21 cellular contexts compared by ENCODE assay signal in the genomic region with DNA sequence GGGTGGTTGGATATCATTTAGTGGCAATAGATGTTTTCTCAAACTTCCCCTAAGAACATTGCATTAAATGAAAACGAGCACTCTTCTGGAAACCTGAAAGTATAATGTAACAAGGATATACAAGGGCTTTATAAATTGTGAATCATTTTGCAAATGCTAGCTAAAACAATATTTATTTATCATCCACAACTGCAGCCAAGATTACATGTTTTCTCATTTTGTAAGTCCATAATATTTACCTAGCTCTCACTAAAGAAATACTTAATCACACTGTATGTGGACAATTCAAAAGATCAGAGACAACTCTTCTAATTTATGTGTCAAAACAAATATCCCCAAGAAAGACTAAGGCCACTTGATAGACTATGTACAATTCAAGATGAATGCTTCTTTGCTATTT.
"Had no signal": no experiment of that assay in that cellular context is flagged by ENCODE, and none has a peak within 500 bp of the region (broad histone marks: within the 10 kb centered on the region; RNA-seq: fewer than 3 reads in every experiment).

No MANE protein-coding gene starts in this region.

- H3K27ac Mint-ChIP-seq: activated CD4-positive, alpha-beta T cell treated with anti-CD3 and anti-CD28 coated beads, Interleukin-2, amount 10 ng/mL, durations not matched to agents 24 days and 14 days; activated CD8-positive, alpha-beta T cell treated with anti-CD3 and anti-CD28 coated beads for 36 hours; activated naive CD4-positive, alpha-beta T cell treated with anti-CD3 and anti-CD28 coated beads, Interleukin-2, amount 50 U/mL, for 24 hours; activated naive CD8-positive, alpha-beta T cell treated with anti-CD3 and anti-CD28 coated beads, Interleukin-2, amount 10 ng/mL, durations not matched to agents 7 days and 5 days; activated T-cell treated with anti-CD3 and anti-CD28 coated beads, Interleukin-2, amount 50 U/mL, for 72 hours; activated T-helper 17 cell treated with anti-CD3 and anti-CD28 coated beads, Interleukin-2, amount 50 U/mL, for 72 hours had no signal

- H3K4me1 Mint-ChIP-seq: activated naive CD4-positive, alpha-beta T cell treated with anti-CD3 and anti-CD28 coated beads, Interleukin-2, amount 50 U/mL, for 24 hours; activated naive CD8-positive, alpha-beta T cell treated with anti-CD3 and anti-CD28 coated beads, Interleukin-2, amount 10 ng/mL, durations not matched to agents 7 days and 5 days; activated T-helper 17 cell treated with anti-CD3 and anti-CD28 coated beads, Interleukin-2, amount 50 U/mL, for 72 hours had no signal

- ATAC-seq: activated CD8-positive, alpha-beta T cell treated with anti-CD3 and anti-CD28 coated beads for 36 hours; activated T-cell treated with anti-CD3 and anti-CD28 coated beads, Interleukin-2, amount 50 U/mL, for 72 hours; activated T-helper 17 cell treated with anti-CD3 and anti-CD28 coated beads, Interleukin-2, amount 50 U/mL, for 72 hours; body of pancreas had no signal

- H3K4me1 ChIP-seq: breast epithelium had no signal

- H3K27me3 ChIP-seq: adrenal gland, body of pancreas, breast epithelium, SJCRH30 had no signal

- H3K4me3 Mint-ChIP-seq: activated CD4-positive, alpha-beta T cell treated with anti-CD3 and anti-CD28 coated beads, Interleukin-2, amount 10 ng/mL, durations not matched to agents 24 days and 14 days; activated CD8-positive, alpha-beta T cell treated with anti-CD3 and anti-CD28 coated beads for 36 hours; activated naive CD4-positive, alpha-beta T cell treated with anti-CD3 and anti-CD28 coated beads, Interleukin-2, amount 50 U/mL, for 24 hours; activated naive CD8-positive, alpha-beta T cell treated with anti-CD3 and anti-CD28 coated beads, Interleukin-2, amount 10 ng/mL, durations not matched to agents 7 days and 5 days; activated T-cell treated with anti-CD3 and anti-CD28 coated beads, Interleukin-2, amount 50 U/mL, for 72 hours; activated T-helper 17 cell treated with anti-CD3 and anti-CD28 coated beads, Interleukin-2, amount 50 U/mL, for 72 hours had no signal

- H3K9me3 ChIP-seq: adrenal gland, body of pancreas, breast epithelium had no signal

- H3K36me3 Mint-ChIP-seq: activated naive CD4-positive, alpha-beta T cell treated with anti-CD3 and anti-CD28 coated beads, Interleukin-2, amount 50 U/mL, for 24 hours; activated naive CD8-positive, alpha-beta T cell treated with anti-CD3 and anti-CD28 coated beads, Interleukin-2, amount 10 ng/mL, durations not matched to agents 7 days and 5 days had no signal

- H3K27ac ChIP-seq: adrenal gland, body of pancreas, breast epithelium, SJCRH30, SK-N-MC had no signal

- DNase-seq: activated CD4-positive, alpha-beta T cell treated with anti-CD3 and anti-CD28 coated beads, Interleukin-2, amount 10 ng/mL, durations not matched to agents 24 days and 14 days; activated CD4-positive, alpha-beta T cell treated with anti-CD3 and anti-CD28 coated beads, Interleukin-2, amount 50 U/mL, for 4 hours; activated CD8-positive, alpha-beta T cell treated with anti-CD3 and anti-CD28 coated beads for 36 hours; activated effector memory CD4-positive, alpha-beta T cell treated with anti-CD3 and anti-CD28 coated beads, Interleukin-2, amount 50 U/mL, for 16 hours; activated naive CD4-positive, alpha-beta T cell treated with Interleukin-2 at 50 U/mL for 16 hours; activated naive CD8-positive, alpha-beta T cell treated with anti-CD3 and anti-CD28 coated beads, Interleukin-2, amount 10 ng/mL, durations not matched to agents 7 days and 5 days; activated T-cell treated with anti-CD3 and anti-CD28 coated beads, Interleukin-2, amount 50 U/mL, for 1 hour; activated T-cell treated with anti-CD3 and anti-CD28 coated beads, Interleukin-2, amount 50 U/mL, for 72 hours; body of pancreas; NCI-H1417 treated with DMSO at 0.1 percent for 48 hours; NCI-H2171 treated with DMSO at 0.1 percent for 48 hours; NCI-H2227 treated with DMSO at 0.1 percent for 48 hours; NCI-H82; NK-92 treated with Interleukin-12 subunit alpha and Interleukin-12 subunit beta, amount 100 ng/mL, for 24 hours; SJCRH30; T1000 had no signal

- H3K36me3 ChIP-seq: adrenal gland, breast epithelium, SJCRH30 had no signal

- H3K9me3 Mint-ChIP-seq: activated CD4-positive, alpha-beta T cell treated with anti-CD3 and anti-CD28 coated beads, Interleukin-2, amount 10 ng/mL, durations not matched to agents 24 days and 14 days; activated CD8-positive, alpha-beta T cell treated with anti-CD3 and anti-CD28 coated beads for 36 hours; activated naive CD4-positive, alpha-beta T cell treated with anti-CD3 and anti-CD28 coated beads, Interleukin-2, amount 50 U/mL, for 24 hours; activated naive CD8-positive, alpha-beta T cell treated with anti-CD3 and anti-CD28 coated beads, Interleukin-2, amount 10 ng/mL, durations not matched to agents 7 days and 5 days; activated T-cell treated with anti-CD3 and anti-CD28 coated beads, Interleukin-2, amount 50 U/mL, for 72 hours; activated T-helper 17 cell treated with anti-CD3 and anti-CD28 coated beads, Interleukin-2, amount 50 U/mL, for 72 hours had no signal

- H3K4me3 ChIP-seq: adrenal gland, body of pancreas, breast epithelium, SJCRH30, SK-N-MC had no signal
